In genomic region chr10:127899766-127900382, GRCh38 we compare ENCODE assay signal across 1 cellular context.
TF ChIP-seq lines count a peak whose summit lies in the region.

No MANE protein-coding gene starts in this region.

TF ChIP-seq in HepG2, 621 proteins besides CTCF, POLR2A, EP300 and RAD21 (continued from another document):
- TF ChIP-seq, protein P1, sequence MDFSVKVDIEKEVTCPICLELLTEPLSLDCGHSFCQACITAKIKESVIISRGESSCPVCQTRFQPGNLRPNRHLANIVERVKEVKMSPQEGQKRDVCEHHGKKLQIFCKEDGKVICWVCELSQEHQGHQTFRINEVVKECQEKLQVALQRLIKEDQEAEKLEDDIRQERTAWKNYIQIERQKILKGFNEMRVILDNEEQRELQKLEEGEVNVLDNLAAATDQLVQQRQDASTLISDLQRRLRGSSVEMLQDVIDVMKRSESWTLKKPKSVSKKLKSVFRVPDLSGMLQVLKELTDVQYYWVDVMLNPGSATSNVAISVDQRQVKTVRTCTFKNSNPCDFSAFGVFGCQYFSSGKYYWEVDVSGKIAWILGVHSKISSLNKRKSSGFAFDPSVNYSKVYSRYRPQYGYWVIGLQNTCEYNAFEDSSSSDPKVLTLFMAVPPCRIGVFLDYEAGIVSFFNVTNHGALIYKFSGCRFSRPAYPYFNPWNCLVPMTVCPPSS (IDR thresholded peaks at IDR 0.05), result no peak
- no peak for TF ChIP-seq CEBPG (CRISPR knock-in tag; IDR thresholded peaks at IDR 0.05)
- no peak for TF ChIP-seq PHB2 (IDR thresholded peaks at IDR 0.05; ENCODE audit: partially characterized antibody)
- no peak for TF ChIP-seq ZNF607 (CRISPR knock-in tag; IDR thresholded peaks at IDR 0.05; ENCODE audit: borderline replicate concordance)
- no peak for TF ChIP-seq ZNF724P (CRISPR knock-in tag; IDR thresholded peaks at IDR 0.05; ENCODE audit: borderline replicate concordance)
- TF ChIP-seq ZNF639 (CRISPR knock-in tag; conservative IDR thresholded peaks at IDR 0.05), result no peak
- TF ChIP-seq POLR2AphosphoS2 (IDR thresholded peaks at IDR 0.05; ENCODE audit: low read depth, low read length), result no peak
- TF ChIP-seq SATB2 (CRISPR knock-in tag; IDR thresholded peaks at IDR 0.05), result no peak
